Comparison of ENCODE assay signal across 8 cellular contexts in genomic region chr4:102390438-102390837, GRCh38. TPM values are rescaled to one million over a fixed set of nuclear protein-coding genes. Genes with fewer than 3 reads are reported as not detected.
DNase-seq lines count a peak whose midpoint lies in the region; ATAC-seq and TF ChIP-seq lines count a peak whose summit lies in the region.

No MANE protein-coding gene starts in this region.

- H3K4me3 ChIP-seq in lower lobe of right lung: no peak overlapping the region

- no peaks in the 10 kb centered on the region for H3K4me1 ChIP-seq in lower lobe of right lung

- no peak overlapping the region for H3K27ac ChIP-seq in lower lobe of right lung

- peak; percentile 98 for ATAC-seq in GM18520 (IDR thresholded peaks at IDR 0.05; ENCODE audit: unreplicated experiment)
- ATAC-seq in HG02588 (IDR thresholded peaks at IDR 0.05; ENCODE audit: unreplicated experiment): peak; percentile 91
- peak; percentile 68 to 75 for ATAC-seq in lower lobe of right lung
- no peak for ATAC-seq in T-cell (replicated peaks in 1 of 4)

- peaks cover 4 to 13% of the 10 kb centered on the region in 2 donors for H3K27me3 Mint-ChIP-seq in T-cell

- no peaks in the 10 kb centered on the region for H3K27me3 ChIP-seq in lower lobe of right lung (ENCODE audit: low read depth)

- H3K9me3 ChIP-seq in lower lobe of right lung: no peaks in the 10 kb centered on the region

- no peaks in the 10 kb centered on the region for H3K9me3 Mint-ChIP-seq in T-cell

- no peaks in the 10 kb centered on the region for H3K36me3 Mint-ChIP-seq in T-cell

- H3K4me3 Mint-ChIP-seq in T-cell: no peak overlapping the region

- CTCF ChIA-PET in T-cell (lab: Charles Lee): interaction anchor here in 1 of 2 donors (0.6 kb wide), 1 partner anchor 701 kb away, joined by 3 read pairs; no protein-coding TSS in a partner anchor

- H3K36me3 ChIP-seq in lower lobe of right lung: no peaks in the 10 kb centered on the region

- POLR2A ChIA-PET in T-cell (lab: Charles Lee): no interaction called here

- H3K27ac Mint-ChIP-seq in T-cell: no peak overlapping the region

- peaks cover 0 to 1% (median 0%) of the 10 kb centered on the region in 3 donors for H3K4me1 Mint-ChIP-seq in T-cell

- no peak for TF ChIP-seq CTCF in lower lobe of right lung (IDR thresholded peaks at IDR 0.05)

- DNase-seq in NOMO-1 treated with DMSO at 0.1 percent for 48 hours (lab: John Stamatoyannopoulos, UW; ENCODE audit: unreplicated experiment) (peak; percentile 99), lower lobe of right lung (no peak), HuH-7.5 (ENCODE audit: low spot score) (no peak), T-cell (no peak), NCI-H1417 (lab: John Stamatoyannopoulos, UW) (no peak), NCI-H82 treated with DMSO at 0.1 percent for 48 hours (lab: John Stamatoyannopoulos, UW; ENCODE audit: unreplicated experiment) (no peak)

- intact Hi-C loops in lower lobe of right lung (cut with DNase I): no loop called here

RNA-seq across cellular contexts. Expression of gene SLC39A8, which starts 45.2 kb away (rescaled TPM):
- 370 TPM for total RNA-seq in lower lobe of right lung
- total RNA-seq in T-cell: 10 to 100 TPM; 19.2 to 23.0 (median 19.9) TPM

Comparison
In these comparisons a context has a peak if more than half of its experiments do, and no peak if none do; other contexts are left out.
1. ATAC-seq: peak in GM18520 (single experiment), HG02588 (single experiment) and lower lobe of right lung (2 of 2); none in T-cell (0 of 4).
2. RNA of gene SLC39A8, which starts 45.2 kb away (total RNA-seq): 370 TPM in lower lobe of right lung (single experiment); 19.2 to 23.0 TPM in T-cell; every median in the first group is over 10 times any median in the second.